ENCODE assay signal across 20 cellular contexts in genomic region chr12:2739069-2739468, GRCh38.
"Had no signal": no experiment of that assay in that cellular context is flagged by ENCODE, and none has a peak within 500 bp of the region (broad histone marks: within the 10 kb centered on the region; RNA-seq: fewer than 3 reads in every experiment).

No MANE protein-coding gene starts in this region.

- H3K36me3 Mint-ChIP-seq: naive B cell; stimulated activated memory B cell treated with anti-CD40 and anti-IgM and Interleukin-4, amounts not matched to agents 10 μg/mL and 1 μg/mL and 100 μg/mL, for 72 hours had no signal

- H3K27ac ChIP-seq: epithelial cell of prostate, esophagus squamous epithelium, hepatocyte, left ventricle myocardium inferior, lower lobe of right lung, psoas muscle, spleen, tibial artery, upper lobe of right lung had no signal

- H3K9me3 Mint-ChIP-seq: naive B cell; nephron; stimulated activated memory B cell treated with anti-CD40 and anti-IgM and Interleukin-4, amounts not matched to agents 10 μg/mL and 1 μg/mL and 100 μg/mL, for 72 hours; stimulated activated naive CD8-positive, alpha-beta T cell treated with anti-CD3 and anti-CD28 coated beads, Interleukin-15, Interleukin-2, amounts not matched to agents 100 ng/mL and 50 ng/mL, for 24 hours had no signal

- H3K4me1 Mint-ChIP-seq: stimulated activated memory B cell treated with anti-CD40 and anti-IgM and Interleukin-4, amounts not matched to agents 10 μg/mL and 1 μg/mL and 100 μg/mL, for 72 hours had no signal

- H3K4me3 Mint-ChIP-seq: naive B cell; nephron; stimulated activated memory B cell treated with anti-CD40 and anti-IgM and Interleukin-4, amounts not matched to agents 10 μg/mL and 1 μg/mL and 100 μg/mL, for 72 hours; stimulated activated naive CD8-positive, alpha-beta T cell treated with anti-CD3 and anti-CD28 coated beads, Interleukin-15, Interleukin-2, amounts not matched to agents 100 ng/mL and 50 ng/mL, for 24 hours had no signal

- H3K4me1 ChIP-seq: esophagus squamous epithelium, left ventricle myocardium inferior, lower lobe of right lung, psoas muscle, tibial artery, upper lobe of right lung had no signal

- ATAC-seq: lower lobe of right lung; psoas muscle; sciatic nerve; stimulated activated memory B cell treated with anti-CD40 and anti-IgM and Interleukin-4, amounts not matched to agents 10 μg/mL and 1 μg/mL and 100 μg/mL, for 72 hours; upper lobe of right lung had no signal

- H3K9me3 ChIP-seq: esophagus squamous epithelium, left ventricle myocardium inferior, lower lobe of right lung, psoas muscle, spleen, tibial artery, upper lobe of right lung had no signal

- DNase-seq: effector memory CD4-positive, alpha-beta T cell; esophagus squamous epithelium; kidney; left cardiac atrium; left ventricle myocardium inferior; lower lobe of right lung; naive B cell; psoas muscle; stimulated activated CD4-positive, alpha-beta T cell treated with anti-CD3 and anti-CD28 coated beads, Interleukin-15, amount 100 ng/mL, for 24 hours; stimulated activated CD4-positive, alpha-beta T cell treated with anti-CD3 and anti-CD28 coated beads, Interleukin-1b, Interleukin-23, amount 100 ng/mL, for 48 hours; stimulated activated CD4-positive, alpha-beta T cell treated with anti-CD3 and anti-CD28 coated beads, Interleukin-4, amount 100 ng/mL, for 24 hours; tibial artery; upper lobe of right lung had no signal

- H2AFZ ChIP-seq: hepatocyte had no signal

- H3K4me2 ChIP-seq: hepatocyte had no signal

- H3K4me3 ChIP-seq: esophagus squamous epithelium, hepatocyte, left ventricle myocardium inferior, lower lobe of right lung, psoas muscle, spleen, tibial artery, upper lobe of right lung had no signal

- H3K27me3 ChIP-seq: upper lobe of right lung had no signal

- H3K27me3 Mint-ChIP-seq: stimulated activated naive CD8-positive, alpha-beta T cell treated with anti-CD3 and anti-CD28 coated beads, Interleukin-15, Interleukin-2, amounts not matched to agents 100 ng/mL and 50 ng/mL, for 24 hours had no signal

- H3K27ac Mint-ChIP-seq: naive B cell; nephron; stimulated activated memory B cell treated with anti-CD40 and anti-IgM and Interleukin-4, amounts not matched to agents 10 μg/mL and 1 μg/mL and 100 μg/mL, for 72 hours; stimulated activated naive CD8-positive, alpha-beta T cell treated with anti-CD3 and anti-CD28 coated beads, Interleukin-15, Interleukin-2, amounts not matched to agents 100 ng/mL and 50 ng/mL, for 24 hours had no signal

- H3K36me3 ChIP-seq: esophagus squamous epithelium, left ventricle myocardium inferior, lower lobe of right lung, spleen, tibial artery, upper lobe of right lung had no signal
